Comparison of ENCODE assay signal across 9 cellular contexts in the genomic region with DNA sequence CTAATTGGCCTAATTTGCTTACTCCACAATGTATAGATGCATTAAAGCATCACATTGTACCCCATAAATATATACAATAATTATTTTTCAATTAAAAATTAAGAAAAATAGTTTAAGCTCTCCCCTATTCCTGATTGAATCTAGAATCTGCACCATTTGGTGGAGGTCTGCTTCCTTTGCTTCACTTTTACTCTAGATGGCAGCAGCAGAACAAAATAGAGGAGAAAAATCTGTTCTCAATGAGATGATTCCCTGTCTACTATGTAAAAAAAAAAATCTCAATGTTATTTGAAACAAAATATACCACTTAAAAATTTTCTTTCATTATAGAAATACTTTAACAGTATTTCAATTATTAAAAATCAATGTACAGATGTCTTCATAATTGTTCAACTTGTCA.
DNase-seq lines count a peak whose midpoint lies in the region; ATAC-seq and TF ChIP-seq lines count a peak whose summit lies in the region.
"Had no signal": no experiment of that assay in that cellular context is flagged by ENCODE, and none has a peak within 500 bp of the region (broad histone marks: within the 10 kb centered on the region; RNA-seq: fewer than 3 reads in every experiment).

No MANE protein-coding gene starts in this region.

- peak; percentile 60 for DNase-seq in DMS 273 (lab: John Stamatoyannopoulos, UW; ENCODE audit: unreplicated experiment)
- DNase-seq in DMS 273 treated with DMSO at 0.1 percent for 48 hours (lab: John Stamatoyannopoulos, UW) = no peak
- peak; percentile 33 for DNase-seq in NCI-H1436 (lab: John Stamatoyannopoulos, UW)
- DNase-seq in osteoblast (ENCODE audit: insufficient read length, low spot score, missing footprints) = no peak
- DNase-seq in SKM-1 treated with dmso at 0.1 percent for 144 hours (lab: John Stamatoyannopoulos, UW; ENCODE audit: unreplicated experiment) = no peak
- DNase-seq in C1 segment of cervical spinal cord (lab: John Stamatoyannopoulos, UW) = no peak
- DNase-seq: naive B cell had no signal

- no peak overlapping the region for H3K27ac Mint-ChIP-seq in brain
- H3K27ac Mint-ChIP-seq: naive B cell had no signal

- H3K27me3 Mint-ChIP-seq in brain = peaks cover 7% of the 10 kb centered on the region

- no peaks in the 10 kb centered on the region for H3K4me1 ChIP-seq in osteoblast (ENCODE audit: insufficient read depth, low read length)

- H3K9me3 ChIP-seq in osteoblast (ENCODE audit: low read depth, low read length) = no peaks in the 10 kb centered on the region

- no peak overlapping the region for H3K4me2 ChIP-seq in osteoblast (ENCODE audit: insufficient read depth, low read length)

- TF ChIP-seq CTCF in brain (conservative IDR thresholded peaks at IDR 0.05) (peak; percentile 72 to 78), osteoblast (IDR thresholded peaks at IDR 0.05; ENCODE audit: extremely low read depth, low read depth, low read length) (peak; percentile 56)

- H3K4me3 Mint-ChIP-seq in brain = no peak overlapping the region
- H3K4me3 Mint-ChIP-seq: naive B cell had no signal

- no peak overlapping the region for H3K4me3 ChIP-seq in osteoblast (ENCODE audit: insufficient read depth, low read length)

- H3K9me3 Mint-ChIP-seq in brain = peaks cover 0 to 3% (median 0%) of the 10 kb centered on the region in 5 experiments
- H3K9me3 Mint-ChIP-seq: naive B cell had no signal

- H4K20me1 ChIP-seq in osteoblast (ENCODE audit: insufficient read depth, low read length) = no peaks in the 10 kb centered on the region

- H2AFZ ChIP-seq in osteoblast (ENCODE audit: low read length) = no peak overlapping the region

- no peaks in the 10 kb centered on the region for H3K36me3 Mint-ChIP-seq in brain
- H3K36me3 Mint-ChIP-seq: naive B cell had no signal

- H3K36me3 ChIP-seq in osteoblast (ENCODE audit: insufficient read depth, low read length) = no peaks in the 10 kb centered on the region

- no peak for ATAC-seq in HG03457 (IDR thresholded peaks at IDR 0.05; ENCODE audit: unreplicated experiment)

- peaks cover 15% of the 10 kb centered on the region for H3K4me1 Mint-ChIP-seq in brain
- H3K4me1 Mint-ChIP-seq: naive B cell had no signal

- no peaks in the 10 kb centered on the region for H3K27me3 ChIP-seq in osteoblast (ENCODE audit: insufficient read depth, low read length)

- no peaks in the 10 kb centered on the region for H3K79me2 ChIP-seq in osteoblast (ENCODE audit: insufficient read depth, low read length)

- H3K27ac ChIP-seq in osteoblast (ENCODE audit: low read depth, low read length) = no peak overlapping the region

Comparison
In these comparisons a context has a peak if more than half of its experiments do, and no peak if none do; other contexts are left out.
1. DNase-seq: peak in DMS 273 (single experiment) and NCI-H1436 (single experiment); none in DMS 273 treated with DMSO at 0.1 percent for 48 hours (single experiment), osteoblast (single experiment), SKM-1 treated with dmso at 0.1 percent for 144 hours (single experiment) and C1 segment of cervical spinal cord (0 of 14).